10 cellular contexts compared by ENCODE assay signal in the genomic region with DNA sequence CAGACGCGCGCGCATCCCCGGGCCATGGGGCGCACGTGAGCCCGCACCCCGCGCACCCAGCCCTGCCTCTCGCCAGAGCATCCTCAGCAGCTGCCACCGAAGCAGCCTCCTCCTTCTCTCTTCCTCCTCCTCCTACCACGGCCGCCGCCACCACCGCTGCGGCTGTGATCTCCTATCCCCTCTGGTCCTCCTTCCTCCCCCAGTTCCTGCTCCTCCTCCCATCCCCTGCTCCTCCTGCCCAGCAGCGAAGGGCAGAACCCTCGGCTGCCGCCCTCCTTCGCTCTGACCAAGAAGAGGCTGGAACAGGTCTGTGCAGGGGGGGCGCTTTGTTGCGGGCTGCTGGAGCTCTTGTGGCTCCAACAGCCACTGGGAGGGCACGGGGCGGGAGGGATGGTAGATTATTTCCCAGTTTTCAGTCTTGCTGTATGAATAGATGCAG.
DNase-seq lines count a peak whose midpoint lies in the region; ATAC-seq and TF ChIP-seq lines count a peak whose summit lies in the region.
"Had no signal": no experiment of that assay in that cellular context is flagged by ENCODE, and none has a peak within 500 bp of the region (broad histone marks: within the 10 kb centered on the region; RNA-seq: fewer than 3 reads in every experiment).

No MANE protein-coding gene starts in this region.

- H3K4me1 ChIP-seq in body of pancreas = peaks cover 40% of the 10 kb centered on the region
- no peaks in the 10 kb centered on the region for H3K4me1 ChIP-seq in thoracic aorta (ENCODE audit: control insufficient read depth in 1 of 2, low read depth in 2 of 2)
- no peaks in the 10 kb centered on the region for H3K4me1 ChIP-seq in right lobe of liver

- TF ChIP-seq CTCF in body of pancreas (IDR thresholded peaks at IDR 0.05) = no peak
- TF ChIP-seq CTCF in kidney epithelial cell (IDR thresholded peaks at IDR 0.05; ENCODE audit: insufficient read depth, low read length, poor library complexity, severe bottlenecking) = no peak
- TF ChIP-seq CTCF in thoracic aorta (IDR thresholded peaks at IDR 0.05) = no peak
- no peak for TF ChIP-seq CTCF in right lobe of liver (IDR thresholded peaks at IDR 0.05)

- no peak overlapping the region for H3K27ac Mint-ChIP-seq in stimulated activated memory B cell treated with anti-CD40 and anti-IgM and Interleukin-4, amounts not matched to agents 10 μg/mL and 1 μg/mL and 100 μg/mL, for 72 hours
- H3K27ac Mint-ChIP-seq: immature natural killer cell had no signal

- intact Hi-C loops in body of pancreas (cut with DNase I) (no loop called here), right lobe of liver (cut with DNase I) (no loop called here)

- no peaks in the 10 kb centered on the region for H3K36me3 Mint-ChIP-seq in stimulated activated memory B cell treated with anti-CD40 and anti-IgM and Interleukin-4, amounts not matched to agents 10 μg/mL and 1 μg/mL and 100 μg/mL, for 72 hours
- H3K36me3 Mint-ChIP-seq: immature natural killer cell had no signal

- no peaks in the 10 kb centered on the region for H3K27me3 ChIP-seq in body of pancreas
- H3K27me3 ChIP-seq in kidney epithelial cell (ENCODE audit: control insufficient read depth, insufficient read depth, low read length) = peaks cover 15% of the 10 kb centered on the region
- H3K27me3 ChIP-seq in thoracic aorta (replicated peaks; ENCODE audit: insufficient read depth) = no peaks in the 10 kb centered on the region
- H3K27me3 ChIP-seq in right lobe of liver = peaks cover 0 to 11% of the 10 kb centered on the region in 2 donors

- H3K27ac ChIP-seq in body of pancreas (peak overlapping the region; percentile 62 to 85 (median 78)), thoracic aorta (no peak overlapping the region), right lobe of liver (no peak overlapping the region)

- H3K4me3 Mint-ChIP-seq in stimulated activated memory B cell treated with anti-CD40 and anti-IgM and Interleukin-4, amounts not matched to agents 10 μg/mL and 1 μg/mL and 100 μg/mL, for 72 hours = no peak overlapping the region
- H3K4me3 Mint-ChIP-seq: immature natural killer cell had no signal

- peak; percentile 44 for ATAC-seq in body of pancreas
- no peak for ATAC-seq in thoracic aorta (ENCODE audit: insufficient number of reproducible peaks, low FRiP score, low read depth)
- ATAC-seq in right lobe of liver = no peak
- no peak for ATAC-seq in stimulated activated memory B cell treated with anti-CD40 and anti-IgM and Interleukin-4, amounts not matched to agents 10 μg/mL and 1 μg/mL and 100 μg/mL, for 72 hours
- ATAC-seq in GM21737 (IDR thresholded peaks at IDR 0.05; ENCODE audit: unreplicated experiment) = no peak

- no peaks in the 10 kb centered on the region for H3K9me3 Mint-ChIP-seq in stimulated activated memory B cell treated with anti-CD40 and anti-IgM and Interleukin-4, amounts not matched to agents 10 μg/mL and 1 μg/mL and 100 μg/mL, for 72 hours

- no peaks in the 10 kb centered on the region for H3K4me1 Mint-ChIP-seq in stimulated activated memory B cell treated with anti-CD40 and anti-IgM and Interleukin-4, amounts not matched to agents 10 μg/mL and 1 μg/mL and 100 μg/mL, for 72 hours
- H3K4me1 Mint-ChIP-seq: immature natural killer cell had no signal

- peaks cover 19% of the 10 kb centered on the region for H3K27me3 Mint-ChIP-seq in stimulated activated memory B cell treated with anti-CD40 and anti-IgM and Interleukin-4, amounts not matched to agents 10 μg/mL and 1 μg/mL and 100 μg/mL, for 72 hours

- H3K9me3 ChIP-seq in body of pancreas (no peaks in the 10 kb centered on the region), thoracic aorta (no peaks in the 10 kb centered on the region), right lobe of liver (no peaks in the 10 kb centered on the region)

- DNase-seq in DMS79 treated with DMSO at 0.1 percent for 48 hours (lab: John Stamatoyannopoulos, UW) (peak; percentile 42), DMS79 (lab: John Stamatoyannopoulos, UW) (no peak), body of pancreas (peak; percentile 26 to 59 (median 44)), kidney epithelial cell (ENCODE audit: low read depth) (no peak), thoracic aorta (ENCODE audit: low spot score) (no peak), right lobe of liver (no peak)
- DNase-seq: immature natural killer cell, T1000 had no signal

- 0% methylated on average over 6 to 9 of the region's 25 CpGs for WGBS in body of pancreas, 2 donors
- 21% methylated on average over 15 of the region's 25 CpGs for WGBS in right lobe of liver (ENCODE audit: insufficient coverage, low coverage, low lambda C conversion rate, missing lambda C conversion rate)

- H3K36me3 ChIP-seq in body of pancreas (replicated peaks in 1 of 2; ENCODE audit: insufficient read depth in 1 of 2, low read depth in 2 of 2) (no peaks in the 10 kb centered on the region), kidney epithelial cell (ENCODE audit: control insufficient read depth, insufficient read depth, low read length) (no peaks in the 10 kb centered on the region), thoracic aorta (no peaks in the 10 kb centered on the region), right lobe of liver (no peaks in the 10 kb centered on the region)

- H3K4me3 ChIP-seq in body of pancreas (peak overlapping the region; percentile 10 to 11), kidney epithelial cell (ENCODE audit: low read depth, low read length) (peak overlapping the region; percentile 5), thoracic aorta (peak overlapping the region; percentile 39), right lobe of liver (no peak overlapping the region)

- TF ChIP-seq POLR2A in body of pancreas (IDR thresholded peaks at IDR 0.05) (peak in 1 of 3 donors; percentile 27), right lobe of liver (IDR thresholded peaks at IDR 0.05) (no peak)

Comparison
In these comparisons a context has a peak if more than half of its experiments do, and no peak if none do; other contexts are left out.
1. DNase-seq: peak in DMS79 treated with DMSO at 0.1 percent for 48 hours (single experiment) and body of pancreas (4 of 4); none in DMS79 (single experiment), kidney epithelial cell (single experiment), thoracic aorta (single experiment) and right lobe of liver (0 of 3).
2. H3K27ac ChIP-seq: peak in body of pancreas (4 of 4); none in thoracic aorta (0 of 2) and right lobe of liver (0 of 3).
3. H3K4me3 ChIP-seq: peak in body of pancreas (2 of 2), kidney epithelial cell (single experiment) and thoracic aorta (single experiment); none in right lobe of liver (0 of 3).